In the genomic region with DNA sequence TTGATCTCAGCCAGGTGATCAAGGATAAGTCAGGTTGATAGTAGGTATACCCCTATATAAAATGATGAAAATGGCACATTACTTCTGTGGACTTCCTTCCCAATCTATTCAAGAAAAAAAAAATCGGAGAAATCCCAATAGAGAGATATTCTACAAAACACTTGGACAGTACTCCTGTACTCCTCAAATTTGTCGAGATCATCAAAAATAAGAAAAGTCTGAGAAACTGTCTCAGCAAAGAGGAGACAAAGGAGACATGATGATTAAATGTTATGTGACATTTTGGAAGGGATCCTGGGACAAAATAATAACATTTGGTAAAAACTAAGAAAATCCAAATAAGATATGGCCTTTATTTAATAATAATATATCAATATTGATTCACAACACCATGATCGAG, we compare ENCODE assay signal across 2 cellular contexts.
A peak's percentile ranks its signal among the peaks of the same experiment; 100 is the strongest.
TF ChIP-seq lines count a peak whose summit lies in the region.

No MANE protein-coding gene starts in this region.

TF ChIP-seq in HepG2, 621 proteins besides CTCF, POLR2A, EP300 and RAD21 (continued from another document):
- no peak for TF ChIP-seq ZBTB33 (CRISPR knock-in tag; IDR thresholded peaks at IDR 0.05)

TF ChIP-seq in K562, 482 proteins besides CTCF, POLR2A, EP300 and RAD21 (continued from another document):
- TF ChIP-seq, protein P1, sequence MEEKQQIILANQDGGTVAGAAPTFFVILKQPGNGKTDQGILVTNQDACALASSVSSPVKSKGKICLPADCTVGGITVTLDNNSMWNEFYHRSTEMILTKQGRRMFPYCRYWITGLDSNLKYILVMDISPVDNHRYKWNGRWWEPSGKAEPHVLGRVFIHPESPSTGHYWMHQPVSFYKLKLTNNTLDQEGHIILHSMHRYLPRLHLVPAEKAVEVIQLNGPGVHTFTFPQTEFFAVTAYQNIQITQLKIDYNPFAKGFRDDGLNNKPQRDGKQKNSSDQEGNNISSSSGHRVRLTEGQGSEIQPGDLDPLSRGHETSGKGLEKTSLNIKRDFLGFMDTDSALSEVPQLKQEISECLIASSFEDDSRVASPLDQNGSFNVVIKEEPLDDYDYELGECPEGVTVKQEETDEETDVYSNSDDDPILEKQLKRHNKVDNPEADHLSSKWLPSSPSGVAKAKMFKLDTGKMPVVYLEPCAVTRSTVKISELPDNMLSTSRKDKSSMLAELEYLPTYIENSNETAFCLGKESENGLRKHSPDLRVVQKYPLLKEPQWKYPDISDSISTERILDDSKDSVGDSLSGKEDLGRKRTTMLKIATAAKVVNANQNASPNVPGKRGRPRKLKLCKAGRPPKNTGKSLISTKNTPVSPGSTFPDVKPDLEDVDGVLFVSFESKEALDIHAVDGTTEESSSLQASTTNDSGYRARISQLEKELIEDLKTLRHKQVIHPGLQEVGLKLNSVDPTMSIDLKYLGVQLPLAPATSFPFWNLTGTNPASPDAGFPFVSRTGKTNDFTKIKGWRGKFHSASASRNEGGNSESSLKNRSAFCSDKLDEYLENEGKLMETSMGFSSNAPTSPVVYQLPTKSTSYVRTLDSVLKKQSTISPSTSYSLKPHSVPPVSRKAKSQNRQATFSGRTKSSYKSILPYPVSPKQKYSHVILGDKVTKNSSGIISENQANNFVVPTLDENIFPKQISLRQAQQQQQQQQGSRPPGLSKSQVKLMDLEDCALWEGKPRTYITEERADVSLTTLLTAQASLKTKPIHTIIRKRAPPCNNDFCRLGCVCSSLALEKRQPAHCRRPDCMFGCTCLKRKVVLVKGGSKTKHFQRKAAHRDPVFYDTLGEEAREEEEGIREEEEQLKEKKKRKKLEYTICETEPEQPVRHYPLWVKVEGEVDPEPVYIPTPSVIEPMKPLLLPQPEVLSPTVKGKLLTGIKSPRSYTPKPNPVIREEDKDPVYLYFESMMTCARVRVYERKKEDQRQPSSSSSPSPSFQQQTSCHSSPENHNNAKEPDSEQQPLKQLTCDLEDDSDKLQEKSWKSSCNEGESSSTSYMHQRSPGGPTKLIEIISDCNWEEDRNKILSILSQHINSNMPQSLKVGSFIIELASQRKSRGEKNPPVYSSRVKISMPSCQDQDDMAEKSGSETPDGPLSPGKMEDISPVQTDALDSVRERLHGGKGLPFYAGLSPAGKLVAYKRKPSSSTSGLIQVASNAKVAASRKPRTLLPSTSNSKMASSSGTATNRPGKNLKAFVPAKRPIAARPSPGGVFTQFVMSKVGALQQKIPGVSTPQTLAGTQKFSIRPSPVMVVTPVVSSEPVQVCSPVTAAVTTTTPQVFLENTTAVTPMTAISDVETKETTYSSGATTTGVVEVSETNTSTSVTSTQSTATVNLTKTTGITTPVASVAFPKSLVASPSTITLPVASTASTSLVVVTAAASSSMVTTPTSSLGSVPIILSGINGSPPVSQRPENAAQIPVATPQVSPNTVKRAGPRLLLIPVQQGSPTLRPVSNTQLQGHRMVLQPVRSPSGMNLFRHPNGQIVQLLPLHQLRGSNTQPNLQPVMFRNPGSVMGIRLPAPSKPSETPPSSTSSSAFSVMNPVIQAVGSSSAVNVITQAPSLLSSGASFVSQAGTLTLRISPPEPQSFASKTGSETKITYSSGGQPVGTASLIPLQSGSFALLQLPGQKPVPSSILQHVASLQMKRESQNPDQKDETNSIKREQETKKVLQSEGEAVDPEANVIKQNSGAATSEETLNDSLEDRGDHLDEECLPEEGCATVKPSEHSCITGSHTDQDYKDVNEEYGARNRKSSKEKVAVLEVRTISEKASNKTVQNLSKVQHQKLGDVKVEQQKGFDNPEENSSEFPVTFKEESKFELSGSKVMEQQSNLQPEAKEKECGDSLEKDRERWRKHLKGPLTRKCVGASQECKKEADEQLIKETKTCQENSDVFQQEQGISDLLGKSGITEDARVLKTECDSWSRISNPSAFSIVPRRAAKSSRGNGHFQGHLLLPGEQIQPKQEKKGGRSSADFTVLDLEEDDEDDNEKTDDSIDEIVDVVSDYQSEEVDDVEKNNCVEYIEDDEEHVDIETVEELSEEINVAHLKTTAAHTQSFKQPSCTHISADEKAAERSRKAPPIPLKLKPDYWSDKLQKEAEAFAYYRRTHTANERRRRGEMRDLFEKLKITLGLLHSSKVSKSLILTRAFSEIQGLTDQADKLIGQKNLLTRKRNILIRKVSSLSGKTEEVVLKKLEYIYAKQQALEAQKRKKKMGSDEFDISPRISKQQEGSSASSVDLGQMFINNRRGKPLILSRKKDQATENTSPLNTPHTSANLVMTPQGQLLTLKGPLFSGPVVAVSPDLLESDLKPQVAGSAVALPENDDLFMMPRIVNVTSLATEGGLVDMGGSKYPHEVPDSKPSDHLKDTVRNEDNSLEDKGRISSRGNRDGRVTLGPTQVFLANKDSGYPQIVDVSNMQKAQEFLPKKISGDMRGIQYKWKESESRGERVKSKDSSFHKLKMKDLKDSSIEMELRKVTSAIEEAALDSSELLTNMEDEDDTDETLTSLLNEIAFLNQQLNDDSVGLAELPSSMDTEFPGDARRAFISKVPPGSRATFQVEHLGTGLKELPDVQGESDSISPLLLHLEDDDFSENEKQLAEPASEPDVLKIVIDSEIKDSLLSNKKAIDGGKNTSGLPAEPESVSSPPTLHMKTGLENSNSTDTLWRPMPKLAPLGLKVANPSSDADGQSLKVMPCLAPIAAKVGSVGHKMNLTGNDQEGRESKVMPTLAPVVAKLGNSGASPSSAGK (IDR thresholded peaks at IDR 0.05), result no peak
- TF ChIP-seq, protein P2, sequence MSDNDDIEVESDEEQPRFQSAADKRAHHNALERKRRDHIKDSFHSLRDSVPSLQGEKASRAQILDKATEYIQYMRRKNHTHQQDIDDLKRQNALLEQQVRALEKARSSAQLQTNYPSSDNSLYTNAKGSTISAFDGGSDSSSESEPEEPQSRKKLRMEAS (CRISPR knock-in tag; IDR thresholded peaks at IDR 0.05), result no peak
- TF ChIP-seq NFATC3 (IDR thresholded peaks at IDR 0.05) (no peak), CBX8 (IDR thresholded peaks at IDR 0.05; ENCODE audit: borderline replicate concordance, extremely low read depth, low read depth, low read length, poor library complexity, severe bottlenecking) (no peak), ZNF655 (CRISPR knock-in tag; IDR thresholded peaks at IDR 0.05) (no peak), ZBTB8A (IDR thresholded peaks at IDR 0.05; ENCODE audit: partially characterized antibody) (no peak), IRF1 (CRISPR knock-in tag; IDR thresholded peaks at IDR 0.05; ENCODE audit: borderline replicate concordance) (no peak), ZNF324 (CRISPR knock-in tag; IDR thresholded peaks at IDR 0.05) (no peak), MAFF (IDR thresholded peaks at IDR 0.05; ENCODE audit: low read length) (peak; percentile 30), CTCFL (IDR thresholded peaks at IDR 0.05; ENCODE audit: borderline replicate concordance, insufficient read depth, low read depth, low read length, poor library complexity, severe bottlenecking) (no peak), KDM2B (CRISPR knock-in tag; IDR thresholded peaks at IDR 0.05) (no peak), ZNF124 (CRISPR knock-in tag; IDR thresholded peaks at IDR 0.05) (no peak), TCF15 (CRISPR knock-in tag; IDR thresholded peaks at IDR 0.05) (no peak), ZNF79 (CRISPR knock-in tag; IDR thresholded peaks at IDR 0.05; ENCODE audit: low read depth) (no peak), ZNF316 (IDR thresholded peaks at IDR 0.05) (peak; percentile 66), TRIM28 (IDR thresholded peaks at IDR 0.05) (no peak), BRF1 (IDR thresholded peaks at IDR 0.05; ENCODE audit: borderline replicate concordance, extremely low read depth, insufficient read length) (no peak), KAT7 (CRISPR knock-in tag; IDR thresholded peaks at IDR 0.05; ENCODE audit: borderline replicate concordance) (no peak), C11orf30 (IDR thresholded peaks at IDR 0.05; ENCODE audit: low read depth) (peak; percentile 22; the same call in 1 of the 2 replicates), U2AF1 (optimal IDR thresholded peaks at IDR 0.05; ENCODE audit: low read depth, low read length) (no peak), RFX7 (CRISPR knock-in tag; IDR thresholded peaks at IDR 0.05) (no peak)
- TF ChIP-seq, protein P3, sequence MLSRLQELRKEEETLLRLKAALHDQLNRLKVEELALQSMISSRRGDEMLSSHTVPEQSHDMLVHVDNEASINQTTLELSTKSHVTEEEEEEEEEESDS (CRISPR knock-in tag; IDR thresholded peaks at IDR 0.05), result no peak
